Comparison of ENCODE assay signal across 10 cellular contexts in the genomic region with DNA sequence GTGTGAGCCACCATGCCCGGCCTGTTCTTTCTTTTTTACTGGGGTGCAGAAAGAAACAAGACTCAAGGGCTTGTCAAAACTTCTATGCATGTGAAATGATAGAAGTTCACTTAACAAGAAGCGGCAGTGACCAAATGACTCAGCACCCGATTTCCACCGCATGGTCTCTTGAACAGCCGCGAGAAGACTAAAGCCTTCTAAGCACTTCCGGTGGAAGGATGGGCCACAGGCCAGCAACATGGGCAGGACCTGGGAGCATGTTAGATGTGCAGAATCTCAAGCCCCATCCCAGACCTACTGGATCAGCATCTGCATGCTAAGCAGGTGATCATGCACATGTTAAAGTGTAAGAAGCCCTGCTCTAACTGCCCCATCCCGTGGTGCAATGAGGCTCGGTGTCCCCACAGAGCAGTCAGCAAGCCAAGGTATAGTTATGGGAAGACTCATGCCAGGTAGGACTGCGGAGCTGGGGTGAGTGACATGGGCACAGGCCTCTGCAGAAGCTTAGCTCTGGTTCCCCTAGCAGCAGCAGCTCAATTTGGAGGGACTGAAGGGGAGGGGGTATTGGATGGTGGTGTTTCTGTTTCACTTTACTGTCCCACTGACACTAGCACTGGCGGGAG.
DNase-seq lines count a peak whose midpoint lies in the region; ATAC-seq and TF ChIP-seq lines count a peak whose summit lies in the region.
"Had no signal": no experiment of that assay in that cellular context is flagged by ENCODE, and none has a peak within 500 bp of the region (broad histone marks: within the 10 kb centered on the region; RNA-seq: fewer than 3 reads in every experiment).

No MANE protein-coding gene starts in this region.

- TF ChIP-seq CTCF in Caco-2 (IDR thresholded peaks at IDR 0.05; ENCODE audit: insufficient read depth in 1 of 2, low read depth in 1 of 2, low read length in 1 of 2, severe bottlenecking in 1 of 2, unreplicated experiment in 1 of 2) = no peak

- POLR2A ChIA-PET in Caco-2 (lab: Charles Lee) = no interaction called here
- POLR2A ChIA-PET in activated CD8-positive, alpha-beta T cell treated with anti-CD3 and anti-CD28 coated beads, Interleukin-2, amount 10 ng/mL, durations not matched to agents 7 days and 5 days (lab: Charles Lee) = no interaction called here

- H3K9me3 ChIP-seq in Caco-2 = no peaks in the 10 kb centered on the region
- H3K9me3 ChIP-seq: ascending aorta had no signal

- CTCF ChIA-PET in Caco-2 (lab: Charles Lee) = no interaction called here
- CTCF ChIA-PET in activated CD8-positive, alpha-beta T cell treated with anti-CD3 and anti-CD28 coated beads, Interleukin-2, amount 10 ng/mL, durations not matched to agents 7 days and 5 days (lab: Charles Lee) = interaction anchor here (1.0 to 1.5 kb wide), 2 partner anchors 11 to 42 kb away, joined by 3 read pairs; no protein-coding TSS in a partner anchor

- H3K9me3 Mint-ChIP-seq in Caco-2 (ENCODE audit: unreplicated experiment) = no peaks in the 10 kb centered on the region
- no peaks in the 10 kb centered on the region for H3K9me3 Mint-ChIP-seq in activated CD8-positive, alpha-beta T cell treated with anti-CD3 and anti-CD28 coated beads, Interleukin-2, amount 10 ng/mL, durations not matched to agents 7 days and 5 days (ENCODE audit: insufficient read depth)

- no peaks in the 10 kb centered on the region for H3K27me3 Mint-ChIP-seq in Caco-2 (ENCODE audit: insufficient read depth, unreplicated experiment)
- H3K27me3 Mint-ChIP-seq in activated CD8-positive, alpha-beta T cell treated with anti-CD3 and anti-CD28 coated beads, Interleukin-2, amount 10 ng/mL, durations not matched to agents 7 days and 5 days (ENCODE audit: low read depth) = peaks cover 25% of the 10 kb centered on the region

- no peak overlapping the region for H3K4me3 Mint-ChIP-seq in Caco-2 (ENCODE audit: unreplicated experiment)
- no peak overlapping the region for H3K4me3 Mint-ChIP-seq in activated CD8-positive, alpha-beta T cell treated with anti-CD3 and anti-CD28 coated beads, Interleukin-2, amount 10 ng/mL, durations not matched to agents 7 days and 5 days

- peaks cover 8% of the 10 kb centered on the region for H3K36me3 Mint-ChIP-seq in Caco-2 (ENCODE audit: insufficient read depth, unreplicated experiment)
- no peaks in the 10 kb centered on the region for H3K36me3 Mint-ChIP-seq in activated CD8-positive, alpha-beta T cell treated with anti-CD3 and anti-CD28 coated beads, Interleukin-2, amount 10 ng/mL, durations not matched to agents 7 days and 5 days (ENCODE audit: low read depth)

- no peaks in the 10 kb centered on the region for H3K36me3 ChIP-seq in Caco-2 (ENCODE audit: control insufficient read depth, insufficient read depth, low read length)
- H3K36me3 ChIP-seq: ascending aorta had no signal

- H3K27ac Mint-ChIP-seq in Caco-2 (ENCODE audit: unreplicated experiment) = peak overlapping the region; percentile 42
- peak overlapping the region; percentile 41 for H3K27ac Mint-ChIP-seq in activated CD8-positive, alpha-beta T cell treated with anti-CD3 and anti-CD28 coated beads, Interleukin-2, amount 10 ng/mL, durations not matched to agents 7 days and 5 days

- no peaks in the 10 kb centered on the region for H3K27me3 ChIP-seq in Caco-2 (replicated peaks; ENCODE audit: control insufficient read depth, insufficient read depth, low read length)
- H3K27me3 ChIP-seq: ascending aorta had no signal

- H3K4me1 ChIP-seq in Caco-2 = peaks cover 49% of the 10 kb centered on the region
- H3K4me1 ChIP-seq: ascending aorta had no signal

- ATAC-seq in HG03342 (IDR thresholded peaks at IDR 0.05; ENCODE audit: unreplicated experiment) (peak; percentile 50), HG03159 (IDR thresholded peaks at IDR 0.05; ENCODE audit: unreplicated experiment) (no peak), HG02884 (IDR thresholded peaks at IDR 0.05; ENCODE audit: unreplicated experiment) (no peak)
- peak; percentile 68 for ATAC-seq in activated CD8-positive, alpha-beta T cell treated with anti-CD3 and anti-CD28 coated beads, Interleukin-2, amount 10 ng/mL, durations not matched to agents 7 days and 5 days

- intact Hi-C loops in Caco-2 (cut with micrococcal nuclease; ENCODE audit: unreplicated experiment) = no loop called here

- no peak for DNase-seq in Caco-2
- peak; percentile 64 for DNase-seq in activated CD8-positive, alpha-beta T cell treated with anti-CD3 and anti-CD28 coated beads, Interleukin-2, amount 10 ng/mL, durations not matched to agents 7 days and 5 days
- DNase-seq in AG08396 (ENCODE audit: low spot score) = no peak
- DNase-seq in occipital lobe (lab: John Stamatoyannopoulos, UW) = no peak
- DNase-seq: retina had no signal

- BruUV-seq in Caco-2 (replicated peaks; lab: Mats Ljungman, UMichigan) = no TSS peak

- peaks cover 68% of the 10 kb centered on the region for H3K4me1 Mint-ChIP-seq in Caco-2 (ENCODE audit: low read depth, unreplicated experiment)
- H3K4me1 Mint-ChIP-seq in activated CD8-positive, alpha-beta T cell treated with anti-CD3 and anti-CD28 coated beads, Interleukin-2, amount 10 ng/mL, durations not matched to agents 7 days and 5 days (ENCODE audit: low read depth) = peaks cover 38% of the 10 kb centered on the region

- peak; percentile 31 for TF ChIP-seq POLR2A in GM18526 (IDR thresholded peaks at IDR 0.05; ENCODE audit: extremely low read depth, insufficient read length)

- no peak overlapping the region for H3K4me3 ChIP-seq in Caco-2 (ENCODE audit: low read depth, low read length)
- H3K4me3 ChIP-seq: ascending aorta had no signal

Comparison
In these comparisons a context has a peak if more than half of its experiments do, and no peak if none do; other contexts are left out.
1. ATAC-seq: peak in HG03342 (single experiment) and activated CD8-positive, alpha-beta T cell treated with anti-CD3 and anti-CD28 coated beads, Interleukin-2, amount 10 ng/mL, durations not matched to agents 7 days and 5 days (single experiment); none in HG03159 (single experiment) and HG02884 (single experiment).